ENCODE assay signal across 8 cellular contexts in the genomic region with DNA sequence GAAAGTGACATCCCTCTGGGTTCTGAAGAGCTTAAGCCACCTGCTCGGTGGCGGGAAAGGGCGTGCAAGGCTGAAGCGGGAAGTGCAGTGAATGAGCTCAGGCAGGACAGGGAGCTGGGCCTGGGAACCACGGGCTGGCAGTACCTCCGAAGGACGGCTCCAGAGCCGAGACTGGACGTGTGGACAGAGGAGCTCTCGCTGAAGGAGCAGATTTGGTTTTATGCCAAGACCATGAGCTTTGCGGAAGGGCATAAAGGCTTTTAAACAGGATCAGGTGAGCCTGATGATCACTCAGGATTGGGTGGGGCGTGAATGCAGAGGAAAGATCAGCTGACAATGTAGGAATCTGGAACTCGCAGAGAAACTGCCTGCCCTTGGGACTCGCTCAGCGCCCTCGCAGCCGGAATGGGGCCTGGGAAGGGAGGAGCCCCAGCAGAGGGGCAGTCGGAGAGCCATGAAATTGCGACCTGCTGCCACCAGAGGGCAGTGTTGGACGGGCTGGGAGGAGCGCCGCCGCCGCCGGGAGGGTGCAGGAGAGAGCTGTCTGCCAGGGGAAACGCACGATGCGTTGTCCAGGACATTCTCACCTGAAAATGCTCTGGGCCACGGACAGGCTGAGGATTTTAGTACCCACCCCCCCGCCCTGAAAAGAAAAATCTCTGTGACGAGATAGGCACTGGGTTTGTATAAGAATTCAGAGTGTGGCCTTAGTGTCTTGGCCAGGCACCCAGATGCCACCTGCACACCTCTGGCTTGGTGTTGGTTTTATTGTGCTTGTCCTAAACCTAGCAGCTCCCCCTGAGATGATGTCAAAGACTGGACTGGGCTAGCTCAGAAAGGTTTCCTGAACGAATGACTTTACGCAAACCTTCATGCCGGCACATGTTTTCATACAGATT.
A peak's percentile ranks its signal among the peaks of the same experiment; 100 is the strongest.
DNase-seq lines count a peak whose midpoint lies in the region; ATAC-seq, FAIRE-seq and TF ChIP-seq lines count a peak whose summit lies in the region.

No MANE protein-coding gene starts in this region.

- no peak overlapping the region for H3K27ac Mint-ChIP-seq in activated CD4-positive, alpha-beta T cell treated with anti-CD3 and anti-CD28 coated beads for 36 hours

- H3K4me1 Mint-ChIP-seq in activated CD4-positive, alpha-beta T cell treated with anti-CD3 and anti-CD28 coated beads for 36 hours, result no peaks in the 10 kb centered on the region

- TF ChIP-seq CTCF in AG04450 (IDR thresholded peaks at IDR 0.05; ENCODE audit: low read depth, low read length) (peak; percentile 95), coronary artery (IDR thresholded peaks at IDR 0.05) (peak; percentile 93), right lobe of liver (IDR thresholded peaks at IDR 0.05) (peak; percentile 89 to 99 (median 98))

- TF ChIP-seq POLR2A in right lobe of liver (IDR thresholded peaks at IDR 0.05), result no peak

- H3K27me3 ChIP-seq in AG04450 (ENCODE audit: control insufficient read depth, insufficient read depth, low read length) (no peaks in the 10 kb centered on the region), right lobe of liver (no peaks in the 10 kb centered on the region)

- H3K9me3 Mint-ChIP-seq in activated CD4-positive, alpha-beta T cell treated with anti-CD3 and anti-CD28 coated beads for 36 hours (ENCODE audit: low read depth), result no peaks in the 10 kb centered on the region

- 34% methylated on average over 22 of the region's 34 CpGs for WGBS in right lobe of liver (ENCODE audit: insufficient coverage, low coverage, low lambda C conversion rate, missing lambda C conversion rate)

- H3K36me3 ChIP-seq in right lobe of liver, result no peaks in the 10 kb centered on the region

- DNase-seq in AG04450 (ENCODE audit: low read depth, low spot score) (peak; percentile 44), GM18507 (ENCODE audit: extremely low spot score, insufficient read length, low read depth) (peak; percentile 33), NCI-H146 (lab: John Stamatoyannopoulos, UW) (peak; percentile 41), coronary artery (ENCODE audit: low spot score) (no peak), right lobe of liver (peak; percentile 86 to 88 (median 87))
- DNase-seq in activated CD4-positive, alpha-beta T cell treated with anti-CD3 and anti-CD28 coated beads for 36 hours, result peak; percentile 85
- DNase-seq in stimulated activated CD4-positive, alpha-beta T cell treated with anti-CD3 and anti-CD28 coated beads, TNF-alpha, amount 100 ng/mL, for 24 hours (ENCODE audit: low read depth in 3 of 3), result peak; percentile 28 to 58 (median 35)

- intact Hi-C loops in activated CD4-positive, alpha-beta T cell treated with anti-CD3 and anti-CD28 coated beads for 36 hours (cut with DNase I, micrococcal nuclease), result loop anchor here in 1 of 2 experiments (1.0 to 5.0 kb wide), 2 partner anchors 433 to 1248 kb away; no protein-coding TSS in a partner anchor
- intact Hi-C loops in right lobe of liver (cut with DNase I), result no loop called here

- H3K4me3 ChIP-seq in AG04450 (ENCODE audit: low read depth, low read length) (peak overlapping the region; percentile 17; the same call in 1 of the 2 replicates), coronary artery (peak overlapping the region; percentile 59), right lobe of liver (no peak overlapping the region)

- peak; percentile 85 for ATAC-seq in HG02885 (IDR thresholded peaks at IDR 0.05; ENCODE audit: poor library complexity, unreplicated experiment)
- ATAC-seq in activated CD4-positive, alpha-beta T cell treated with anti-CD3 and anti-CD28 coated beads for 36 hours, result peak; percentile 68
- peak; percentile 98 to 99 (median 99) for ATAC-seq in right lobe of liver

- no peaks in the 10 kb centered on the region for H3K36me3 Mint-ChIP-seq in activated CD4-positive, alpha-beta T cell treated with anti-CD3 and anti-CD28 coated beads for 36 hours (ENCODE audit: low read depth)

- H3K4me3 Mint-ChIP-seq in activated CD4-positive, alpha-beta T cell treated with anti-CD3 and anti-CD28 coated beads for 36 hours, result no peak overlapping the region

- H3K9me3 ChIP-seq in AG04450 (ENCODE audit: control insufficient read depth, insufficient read depth, low read length) (no peaks in the 10 kb centered on the region; the same call in 1 of the 2 replicates), right lobe of liver (no peaks in the 10 kb centered on the region)

- peak; percentile 50 for FAIRE-seq in GM18507 (lab: Jason Lieb, UNC)

- H3K27ac ChIP-seq in AG04450 (ENCODE audit: low read depth, low read length) (no peak overlapping the region), coronary artery (no peak overlapping the region), right lobe of liver (no peak overlapping the region)

- CTCF ChIA-PET in AG04450 (lab: Charles Lee), result interaction anchor here (0.6 to 5.6 kb wide), 94 partner anchors 7 to 1369 kb away, joined by 3 to 70 read pairs (median 5); no protein-coding TSS in a partner anchor
- CTCF ChIA-PET in activated CD4-positive, alpha-beta T cell treated with anti-CD3 and anti-CD28 coated beads for 36 hours (lab: Charles Lee), result interaction anchor here (0.5 to 1.8 kb wide), 14 partner anchors 8 to 1305 kb away, joined by 3 to 7 read pairs (median 3); no protein-coding TSS in a partner anchor

- H3K27me3 Mint-ChIP-seq in activated CD4-positive, alpha-beta T cell treated with anti-CD3 and anti-CD28 coated beads for 36 hours, result peaks cover 29% of the 10 kb centered on the region

- POLR2A ChIA-PET in AG04450 (lab: Yijun Ruan, JAX), result no interaction called here
- POLR2A ChIA-PET in activated CD4-positive, alpha-beta T cell treated with anti-CD3 and anti-CD28 coated beads for 36 hours (lab: Charles Lee), result no interaction called here

- peaks cover 0 to 4% (median 0%) of the 10 kb centered on the region in 4 donors for H3K4me1 ChIP-seq in right lobe of liver

Comparison
In these comparisons a context has a peak if more than half of its experiments do, and no peak if none do; other contexts are left out.
1. H3K4me3 ChIP-seq: peak in AG04450 (single experiment) and coronary artery (single experiment); none in right lobe of liver (0 of 3).
2. Peak in every context shown above with its lines, with median percentiles within 50 percentile points of each other: CTCF ChIP-seq and ATAC-seq.